Comparison of ENCODE assay signal across 7 cellular contexts in the genomic region with DNA sequence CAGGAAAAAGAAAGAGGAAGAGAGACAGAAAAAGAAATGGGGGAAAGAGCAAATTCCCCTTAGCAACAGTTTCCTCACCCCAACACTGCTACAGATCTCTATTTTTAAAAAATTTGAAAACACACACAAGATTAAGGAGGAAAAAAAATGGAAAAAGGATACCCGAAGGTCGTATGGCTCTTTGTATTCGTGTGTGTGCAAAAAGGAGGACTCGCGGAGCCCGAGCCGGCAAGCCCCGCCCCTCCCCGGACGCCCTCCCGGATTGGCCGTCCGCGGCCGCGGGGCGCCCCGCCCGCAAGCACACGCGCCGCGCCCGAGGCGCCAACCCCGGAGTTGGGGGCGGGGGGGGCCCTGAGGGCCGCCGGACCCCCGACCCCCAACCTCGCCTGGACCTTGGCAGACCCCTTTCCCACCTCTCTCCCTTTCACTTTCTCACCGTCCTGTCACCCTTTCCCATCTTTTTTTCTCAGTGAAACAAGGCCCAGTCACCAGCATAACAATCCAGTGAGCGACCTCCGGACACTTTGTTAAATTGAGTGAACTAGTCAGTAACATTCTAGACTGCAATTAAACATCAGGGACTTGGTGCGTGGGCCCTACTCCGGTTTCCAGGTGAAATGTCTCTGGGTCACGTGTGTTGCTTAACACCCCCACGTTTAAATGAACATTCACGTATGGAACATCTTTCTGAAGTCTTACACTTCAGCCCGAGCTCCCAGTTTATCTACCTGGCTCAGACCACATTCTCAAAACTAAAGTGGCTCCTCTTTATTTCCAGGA. TPM values are rescaled to one million over a fixed set of nuclear protein-coding genes. Genes with fewer than 3 reads are reported as not detected.
DNase-seq lines count a peak whose midpoint lies in the region; ATAC-seq and TF ChIP-seq lines count a peak whose summit lies in the region.

A gene with protein sequence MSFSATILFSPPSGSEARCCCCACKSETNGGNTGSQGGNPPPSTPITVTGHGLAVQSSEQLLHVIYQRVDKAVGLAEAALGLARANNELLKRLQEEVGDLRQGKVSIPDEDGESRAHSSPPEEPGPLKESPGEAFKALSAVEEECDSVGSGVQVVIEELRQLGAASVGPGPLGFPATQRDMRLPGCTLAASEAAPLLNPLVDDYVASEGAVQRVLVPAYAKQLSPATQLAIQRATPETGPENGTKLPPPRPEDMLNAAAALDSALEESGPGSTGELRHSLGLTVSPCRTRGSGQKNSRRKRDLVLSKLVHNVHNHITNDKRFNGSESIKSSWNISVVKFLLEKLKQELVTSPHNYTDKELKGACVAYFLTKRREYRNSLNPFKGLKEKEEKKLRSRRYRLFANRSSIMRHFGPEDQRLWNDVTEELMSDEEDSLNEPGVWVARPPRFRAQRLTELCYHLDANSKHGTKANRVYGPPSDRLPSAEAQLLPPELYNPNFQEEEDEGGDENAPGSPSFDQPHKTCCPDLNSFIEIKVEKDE (minus strand): TSS at position 205 of the 780 bp plus-strand sequence. CDS start 11,120 bp downstream, outside the sequence.

- no peaks in the 10 kb centered on the region for H3K9me3 Mint-ChIP-seq in natural killer cell

- H3K36me3 Mint-ChIP-seq in natural killer cell, result no peaks in the 10 kb centered on the region

- in situ Hi-C loops in KBM-7 (cut with MboI; ENCODE audit: low pct_unique_long_range_greater_than_20kb, low sequenced_read_pairs), result no loop called here

- peak within 1 kb of the TSS; percentile 97 to 98 for H3K27ac Mint-ChIP-seq in natural killer cell

- peaks cover 30 to 38% of the 10 kb centered on the region in 2 donors for H3K4me1 Mint-ChIP-seq in natural killer cell

- peak; percentile 83 for DNase-seq in KBM-7
- peak; percentile 65 for DNase-seq in RPMI7951 (ENCODE audit: low read depth)
- peak; percentile 49 to 70 for DNase-seq in activated T-helper 1 cell treated with anti-CD3 and anti-CD28 coated beads, Interleukin-2, amount 50 U/mL, for 16 hours (ENCODE audit: low read depth in 1 of 2, low spot score in 1 of 2)
- peak; percentile 52 for DNase-seq in fibroblast of peridontal ligament (ENCODE audit: extremely low read depth)
- DNase-seq in natural killer cell, result peak; percentile 73
- peak; percentile 50 to 75 (median 64) for DNase-seq in stimulated activated naive CD4-positive, alpha-beta T cell (lab: John Stamatoyannopoulos, UW)

- TF ChIP-seq POLR2A in GM18526 (IDR thresholded peaks at IDR 0.05; ENCODE audit: extremely low read depth, insufficient read length), result peak; percentile 41

- H3K4me3 Mint-ChIP-seq in natural killer cell, result peak within 1 kb of the TSS; percentile 95

- TF ChIP-seq CTCF in natural killer cell (IDR thresholded peaks at IDR 0.05), result no peak

- intact Hi-C loops in natural killer cell (cut with micrococcal nuclease), result loop anchor here (5.0 kb wide), 1 partner anchor 47 kb away; a partner anchor contains a TSS

- ATAC-seq in natural killer cell, result peak; percentile 32 to 35 (median 34)

- no peaks in the 10 kb centered on the region for H3K27me3 Mint-ChIP-seq in natural killer cell (ENCODE audit: low read depth in 2 of 2)

RNA-seq across cellular contexts. Expression of the gene that starts here (rescaled TPM):
- 4.4 and 8.2 TPM in 2 replicates for total RNA-seq in RPMI7951 (2014; rRNA removed; shearing (Covaris generic))
- total RNA-seq in natural killer cell, result 10 to 100 TPM; 12.1 to 15.1 (median 13.6) TPM

Comparison
In these comparisons a context has a peak if more than half of its experiments do, and no peak if none do; other contexts are left out.
1. Peak in every context shown above with its lines: DNase-seq and ATAC-seq.